Comparison of ENCODE assay signal across 8 cellular contexts in genomic region chr10:123009105-123009805, GRCh38. TPM values are rescaled to one million over a fixed set of nuclear protein-coding genes. Genes with fewer than 3 reads are reported as not detected.
A peak's percentile ranks its signal among the peaks of the same experiment; 100 is the strongest.
DNase-seq lines count a peak whose midpoint lies in the region; ATAC-seq and TF ChIP-seq lines count a peak whose summit lies in the region.

No MANE protein-coding gene starts in this region.

- DNase-seq in NCI-H146 (lab: John Stamatoyannopoulos, UW) (peak; percentile 59), NCI-H146 treated with DMSO at 0.1 percent for 48 hours (lab: John Stamatoyannopoulos, UW; ENCODE audit: unreplicated experiment) (no peak), HFF-Myc (ENCODE audit: extremely low read depth, low read depth) (no peak), PC-3 (peak; percentile 1), immature natural killer cell (no peak), DMS114 treated with DMSO at 0.1 percent for 48 hours (lab: John Stamatoyannopoulos, UW; ENCODE audit: unreplicated experiment) (no peak)
- DNase-seq in stimulated activated CD4-positive, alpha-beta T cell treated with anti-CD3 and anti-CD28 coated beads, Interleukin-15, amount 100 ng/mL, for 24 hours: peak; percentile 41

- H3K27me3 Mint-ChIP-seq in brain: peaks cover 8% of the 10 kb centered on the region
- H3K27me3 Mint-ChIP-seq in immature natural killer cell (ENCODE audit: low read depth in 3 of 3): peaks cover 4 to 6% (median 6%) of the 10 kb centered on the region in 3 donors

- no peaks in the 10 kb centered on the region for H3K9me2 ChIP-seq in PC-3 (replicated peaks; ENCODE audit: low read length)

- TSS peak; percentile 40 for BruUV-seq in PC-3 (replicated peaks; lab: Mats Ljungman, UMichigan)

- no peaks in the 10 kb centered on the region for H3K9me3 ChIP-seq in PC-3 (ENCODE audit: low read length)

- POLR2A ChIA-PET in PC-3 (lab: Charles Lee; ENCODE audit: unreplicated experiment): no interaction called here

- peak overlapping the region; percentile 69 for H3K9ac ChIP-seq in PC-3 (ENCODE audit: low read length)

- H3K4me1 Mint-ChIP-seq in brain (peaks cover 52% of the 10 kb centered on the region), immature natural killer cell (peaks cover 49 to 61% of the 10 kb centered on the region in 2 donors)

- H3K36me3 Mint-ChIP-seq in brain (peaks cover 14% of the 10 kb centered on the region), immature natural killer cell (peaks cover 7 to 10% (median 7%) of the 10 kb centered on the region in 3 donors)

- H3K9me3 Mint-ChIP-seq in brain (no peaks in the 10 kb centered on the region), immature natural killer cell (no peaks in the 10 kb centered on the region)

- peak; percentile 27 for ATAC-seq in PC-3

- peaks cover 8% of the 10 kb centered on the region; the same call in 1 of the 2 replicates for H4K20me1 ChIP-seq in PC-3 (ENCODE audit: low read length)

- peak overlapping the region; percentile 94 for H3K4me3 ChIP-seq in HFF-Myc (replicated peaks; ENCODE audit: low read depth, low read length)
- peak overlapping the region; percentile 99 for H3K4me3 ChIP-seq in PC-3 (ENCODE audit: low read length)

- H3K27ac ChIP-seq in PC-3 (ENCODE audit: low read length): no peak overlapping the region

- intact Hi-C loops in PC-3 (cut with micrococcal nuclease): loop anchor here (2.0 kb wide), 1 partner anchor 146 kb away; the partner anchor contains the start of gene BUB3

- CTCF ChIA-PET in PC-3 (lab: Charles Lee): no interaction called here

- H3K4me3 Mint-ChIP-seq in brain: peak overlapping the region; percentile 99 to 100 (median 100)
- peak overlapping the region; percentile 93 to 99 (median 98) for H3K4me3 Mint-ChIP-seq in immature natural killer cell

- no peaks in the 10 kb centered on the region for H3K27me3 ChIP-seq in PC-3 (ENCODE audit: low read length)

- TF ChIP-seq CTCF in HFF-Myc (IDR thresholded peaks at IDR 0.05; ENCODE audit: low read depth, low read length, missing control alignments): no peak
- no peak for TF ChIP-seq CTCF in PC-3 (conservative IDR thresholded peaks at IDR 0.05; ENCODE audit: low read depth, low read length)
- TF ChIP-seq CTCF in brain (conservative IDR thresholded peaks at IDR 0.05): no peak

- H3F3A ChIP-seq in PC-3 (ENCODE audit: low read length, unreplicated experiment): no peaks in the 10 kb centered on the region

- H3K36me3 ChIP-seq in PC-3 (ENCODE audit: low read depth, low read length): no peaks in the 10 kb centered on the region

- peaks cover 12% of the 10 kb centered on the region for H3K4me1 ChIP-seq in PC-3 (ENCODE audit: insufficient read depth, low read length)

- peak overlapping the region; percentile 99 for H3K4me2 ChIP-seq in PC-3 (ENCODE audit: low read length)

- peak overlapping the region; percentile 97 to 100 (median 97) for H3K27ac Mint-ChIP-seq in brain
- peak overlapping the region; percentile 95 to 100 (median 98) for H3K27ac Mint-ChIP-seq in immature natural killer cell

- H2AFZ ChIP-seq in PC-3 (ENCODE audit: low read length): peak overlapping the region; percentile 90

- H3K79me2 ChIP-seq in PC-3 (ENCODE audit: low read length): peaks cover 42% of the 10 kb centered on the region

RNA-seq across cellular contexts. Expression of gene ACADSB, which starts 0.4 kb away (rescaled TPM):
- total RNA-seq in PC-3 (2014; rRNA removed): 2.8 and 3.2 TPM in 2 replicates
- polyA plus RNA-seq in brain (ENCODE audit: insufficient read depth, low read depth, low replicate concordance) (3.1 TPM), immature natural killer cell (10 to 100 TPM; 22.7 to 41.7 (median 30.1) TPM)

RNA-seq across cellular contexts. Expression of gene IKZF5, which starts 0.7 kb away (rescaled TPM):
- 1.6 TPM in 2 replicates for total RNA-seq in PC-3 (2014; rRNA removed)
- polyA plus RNA-seq in brain (ENCODE audit: insufficient read depth, low read depth, low replicate concordance): 4.2 TPM
- 10 to 100 TPM in 2 of 3 donors, 1 to 10 TPM in 1; 5.3 to 16.0 (median 12.2) TPM for polyA plus RNA-seq in immature natural killer cell

RNA-seq across cellular contexts. Expression of gene PSTK, which starts 29.1 kb away (rescaled TPM):
- total RNA-seq in PC-3 (2014; rRNA removed): 2.3 and 2.6 TPM in 2 replicates
- 6.2 TPM for polyA plus RNA-seq in brain (ENCODE audit: insufficient read depth, low read depth, low replicate concordance)
- polyA plus RNA-seq in immature natural killer cell: 10 to 100 TPM in 1 of 3 donors, 1 to 10 TPM in 2; 8.4 to 15.4 (median 9.5) TPM

RNA-seq across cellular contexts. Expression of gene C10orf88, which starts 55.2 kb away (rescaled TPM):
- 4.5 and 6.2 TPM in 2 replicates for total RNA-seq in PC-3 (2014; rRNA removed)
- polyA plus RNA-seq in brain (ENCODE audit: insufficient read depth, low read depth, low replicate concordance) (6.1 TPM), immature natural killer cell (1 to 10 TPM; 4.3 to 8.2 (median 5.9) TPM)

Comparison
In these comparisons a context has a peak if more than half of its experiments do, and no peak if none do; other contexts are left out.
1. DNase-seq: peak in NCI-H146 (single experiment), PC-3 (single experiment) and stimulated activated CD4-positive, alpha-beta T cell treated with anti-CD3 and anti-CD28 coated beads, Interleukin-15, amount 100 ng/mL, for 24 hours (single experiment); none in NCI-H146 treated with DMSO at 0.1 percent for 48 hours (single experiment), HFF-Myc (single experiment), immature natural killer cell (0 of 3) and DMS114 treated with DMSO at 0.1 percent for 48 hours (single experiment).